In genomic region chrX:63275127-63275526, GRCh38 we compare ENCODE assay signal across 9 cellular contexts.
A peak's percentile ranks its signal among the peaks of the same experiment; 100 is the strongest.
DNase-seq lines count a peak whose midpoint lies in the region; ATAC-seq and TF ChIP-seq lines count a peak whose summit lies in the region.
"Had no signal": no experiment of that assay in that cellular context is flagged by ENCODE, and none has a peak within 500 bp of the region (broad histone marks: within the 10 kb centered on the region; RNA-seq: fewer than 3 reads in every experiment).

No MANE protein-coding gene starts in this region.

- ATAC-seq in GM19328 (IDR thresholded peaks at IDR 0.05; ENCODE audit: unreplicated experiment) (peak; percentile 70), foreskin keratinocyte (no peak), HG03139 (IDR thresholded peaks at IDR 0.05; ENCODE audit: unreplicated experiment) (no peak), GM18519 (IDR thresholded peaks at IDR 0.05; ENCODE audit: low FRiP score, unreplicated experiment) (no peak)
- ATAC-seq: stimulated activated naive CD8-positive, alpha-beta T cell treated with anti-CD3 and anti-CD28 coated beads, Interleukin-15, amount 100 ng/mL, for 72 hours had no signal

- no peak overlapping the region for H3K4me3 ChIP-seq in BE2C (ENCODE audit: low read depth, low read length)

- peak; percentile 25 for DNase-seq in BE2C
- DNase-seq in RKO (ENCODE audit: low spot score): peak; percentile 21
- DNase-seq in foreskin keratinocyte: no peak
- peak; percentile 19 for DNase-seq in superior temporal gyrus (ENCODE audit: extremely low spot score)
- no peak for DNase-seq in NCI-H1694 treated with DMSO at 0.1 percent for 48 hours (lab: John Stamatoyannopoulos, UW)

- no peaks in the 10 kb centered on the region for H3K36me3 ChIP-seq in BE2C

- no peaks in the 10 kb centered on the region for H3K4me1 ChIP-seq in BE2C
- H3K4me1 ChIP-seq in foreskin keratinocyte: no peaks in the 10 kb centered on the region

- H3K27me3 ChIP-seq in BE2C: no peaks in the 10 kb centered on the region
- H3K27me3 ChIP-seq in foreskin keratinocyte: no peaks in the 10 kb centered on the region

- TF ChIP-seq CTCF in BE2C (IDR thresholded peaks at IDR 0.05; ENCODE audit: low read depth, low read length): peak; percentile 61
- peak; percentile 42 for TF ChIP-seq CTCF in foreskin keratinocyte (conservative IDR thresholded peaks at IDR 0.05)

- no peaks in the 10 kb centered on the region for H3K9me3 ChIP-seq in BE2C

- no peak overlapping the region for H3K27ac ChIP-seq in foreskin keratinocyte

Comparison
In these comparisons a context has a peak if more than half of its experiments do, and no peak if none do; other contexts are left out.
1. DNase-seq: peak in BE2C (single experiment), RKO (single experiment) and superior temporal gyrus (single experiment); none in foreskin keratinocyte (0 of 2) and NCI-H1694 treated with DMSO at 0.1 percent for 48 hours (single experiment).